30 cellular contexts compared by ENCODE assay signal in genomic region chr7:55326079-55326847, GRCh38. TPM values are rescaled to one million over a fixed set of nuclear protein-coding genes. Genes with fewer than 3 reads are reported as not detected.
DNase-seq lines count a peak whose midpoint lies in the region; ATAC-seq and TF ChIP-seq lines count a peak whose summit lies in the region.
"Had no signal": no experiment of that assay in that cellular context is flagged by ENCODE, and none has a peak within 500 bp of the region (broad histone marks: within the 10 kb centered on the region; RNA-seq: fewer than 3 reads in every experiment).

No MANE protein-coding gene starts in this region.

- ATAC-seq in heart left ventricle (peak in 1 of 4 donors; percentile 57), psoas muscle (peak in 2 of 4 donors; percentile 38 to 59), upper lobe of left lung (ENCODE audit: low FRiP score in 2 of 2) (no peak)
- ATAC-seq: activated CD8-positive, alpha-beta memory T cell treated with anti-CD3 and anti-CD28 coated beads, Interleukin-2, amount 10 ng/mL, durations not matched to agents 7 days and 5 days; HepG2; stimulated activated memory B cell treated with anti-CD40 and anti-IgM and Interleukin-4, amounts not matched to agents 10 μg/mL and 1 μg/mL and 100 μg/mL, for 72 hours; T-cell had no signal

- H3K27ac ChIP-seq in heart left ventricle (no peak overlapping the region), psoas muscle (peak overlapping the region; percentile 82), upper lobe of left lung (no peak overlapping the region)
- H3K27ac ChIP-seq: GM23248, ovary, right lobe of liver, testis, uterus had no signal

- H3K4me3 Mint-ChIP-seq in brain: peak overlapping the region in 2 of 5 experiments; percentile 26 to 59
- H3K4me3 Mint-ChIP-seq: activated CD8-positive, alpha-beta memory T cell treated with anti-CD3 and anti-CD28 coated beads, Interleukin-2, amount 10 ng/mL, durations not matched to agents 7 days and 5 days; CD4-positive, CD25-positive, alpha-beta regulatory T cell; nephron progenitor cell; stimulated activated memory B cell treated with anti-CD40 and anti-IgM and Interleukin-4, amounts not matched to agents 10 μg/mL and 1 μg/mL and 100 μg/mL, for 72 hours; T-cell had no signal

- H3K36me3 ChIP-seq in MG63 (no peaks in the 10 kb centered on the region), heart left ventricle (no peaks in the 10 kb centered on the region), psoas muscle (ENCODE audit: insufficient read depth in 1 of 2, low read depth in 1 of 2) (no peaks in the 10 kb centered on the region), upper lobe of left lung (no peaks in the 10 kb centered on the region)
- H3K36me3 ChIP-seq: ovary, right lobe of liver, uterus had no signal

- H3K27ac Mint-ChIP-seq in brain: peak overlapping the region in 4 of 5 experiments; percentile 29 to 80 (median 72)
- H3K27ac Mint-ChIP-seq: activated CD8-positive, alpha-beta memory T cell treated with anti-CD3 and anti-CD28 coated beads, Interleukin-2, amount 10 ng/mL, durations not matched to agents 7 days and 5 days; CD4-positive, CD25-positive, alpha-beta regulatory T cell; nephron progenitor cell; stimulated activated memory B cell treated with anti-CD40 and anti-IgM and Interleukin-4, amounts not matched to agents 10 μg/mL and 1 μg/mL and 100 μg/mL, for 72 hours; T-cell had no signal

- WGBS in heart left ventricle, 4 donors: 48 to 53% (median 50%) methylated on average over 11 of the region's 11 CpGs
- 19 to 30% (median 22%) methylated on average over 11 of the region's 11 CpGs for WGBS in psoas muscle, 3 donors
- WGBS in upper lobe of left lung, 2 donors: 62 to 67% methylated on average over 11 of the region's 11 CpGs

- H3K36me3 Mint-ChIP-seq in brain: no peaks in the 10 kb centered on the region
- H3K36me3 Mint-ChIP-seq: activated CD8-positive, alpha-beta memory T cell treated with anti-CD3 and anti-CD28 coated beads, Interleukin-2, amount 10 ng/mL, durations not matched to agents 7 days and 5 days; CD4-positive, CD25-positive, alpha-beta regulatory T cell; stimulated activated memory B cell treated with anti-CD40 and anti-IgM and Interleukin-4, amounts not matched to agents 10 μg/mL and 1 μg/mL and 100 μg/mL, for 72 hours; T-cell had no signal

- H3K4me1 Mint-ChIP-seq in brain: peaks cover 16% of the 10 kb centered on the region
- H3K4me1 Mint-ChIP-seq: activated CD8-positive, alpha-beta memory T cell treated with anti-CD3 and anti-CD28 coated beads, Interleukin-2, amount 10 ng/mL, durations not matched to agents 7 days and 5 days; CD4-positive, CD25-positive, alpha-beta regulatory T cell; nephron progenitor cell; stimulated activated memory B cell treated with anti-CD40 and anti-IgM and Interleukin-4, amounts not matched to agents 10 μg/mL and 1 μg/mL and 100 μg/mL, for 72 hours; T-cell had no signal

- H3K4me1 ChIP-seq in heart left ventricle (peaks cover 0 to 18% (median 12%) of the 10 kb centered on the region in 12 donors), psoas muscle (peaks cover 27% of the 10 kb centered on the region), upper lobe of left lung (peaks cover 0 to 11% (median 4%) of the 10 kb centered on the region in 4 donors)
- H3K4me1 ChIP-seq: right lobe of liver had no signal

- peaks cover 0 to 28% (median 4%) of the 10 kb centered on the region in 5 experiments for H3K9me3 Mint-ChIP-seq in brain
- H3K9me3 Mint-ChIP-seq: T-cell had no signal

- peaks cover 5% of the 10 kb centered on the region for H3K27me3 Mint-ChIP-seq in brain
- H3K27me3 Mint-ChIP-seq: CD4-positive, CD25-positive, alpha-beta regulatory T cell had no signal

- TF ChIP-seq EP300 in upper lobe of left lung (IDR thresholded peaks at IDR 0.05): no peak

- no peaks in the 10 kb centered on the region for H3K9me3 ChIP-seq in MG63
- peaks cover 0 to 5% (median 0%) of the 10 kb centered on the region in 12 donors for H3K9me3 ChIP-seq in heart left ventricle
- no peaks in the 10 kb centered on the region for H3K9me3 ChIP-seq in psoas muscle
- H3K9me3 ChIP-seq in upper lobe of left lung: no peaks in the 10 kb centered on the region
- H3K9me3 ChIP-seq: mucosa of descending colon, ovary, right lobe of liver, testis, uterus had no signal

- intact Hi-C loops in heart left ventricle (cut with DNase I) (no loop called here), psoas muscle (cut with DNase I) (no loop called here)

- H3K4me3 ChIP-seq in MG63 (no peak overlapping the region), heart left ventricle (no peak overlapping the region), psoas muscle (no peak overlapping the region), upper lobe of left lung (no peak overlapping the region)
- H3K4me3 ChIP-seq: GM23248, lung, mucosa of descending colon, ovary, right lobe of liver, testis, uterus had no signal

- TF ChIP-seq POLR2A in heart left ventricle (IDR thresholded peaks at IDR 0.05) (no peak), upper lobe of left lung (IDR thresholded peaks at IDR 0.05) (no peak)

- DNase-seq in MG63: peak; percentile 65
- peak in 3 of 5 donors; percentile 40 to 68 (median 50) for DNase-seq in heart left ventricle
- DNase-seq in psoas muscle: no peak
- DNase-seq in upper lobe of left lung: no peak
- DNase-seq in DMS153 treated with DMSO at 0.1 percent for 48 hours (lab: John Stamatoyannopoulos, UW; ENCODE audit: unreplicated experiment): no peak
- no peak for DNase-seq in NCI-H2107 (lab: John Stamatoyannopoulos, UW)
- DNase-seq: activated CD4-positive, CD25-positive, alpha-beta regulatory T cell; activated CD8-positive, alpha-beta memory T cell treated with anti-CD3 and anti-CD28 coated beads, Interleukin-2, amount 10 ng/mL, durations not matched to agents 7 days and 5 days; activated naive CD4-positive, alpha-beta T cell treated with anti-CD3 and anti-CD28 coated beads, Interleukin-2, amount 50 U/mL, for 16 hours; activated T-cell treated with anti-CD3 and anti-CD28 coated beads, Interleukin-2, amount 50 U/mL, for 48 hours; CD4-positive, CD25-positive, alpha-beta regulatory T cell; Karpas-422; mucosa of descending colon; MV-4-11; NCI-H187; NCI-H2171 treated with DMSO at 0.1 percent for 48 hours; NCI-H524; nephron progenitor cell; right lobe of liver; SIG-M5; stimulated activated CD4-positive, alpha-beta T cell treated with anti-CD3 and anti-CD28 coated beads, Interleukin-4, amount 100 ng/mL, for 4 hours; T-cell; uterus had no signal

- TF ChIP-seq CTCF in brain (conservative IDR thresholded peaks at IDR 0.05): no peak
- no peak for TF ChIP-seq CTCF in heart left ventricle (IDR thresholded peaks at IDR 0.05)
- no peak for TF ChIP-seq CTCF in psoas muscle (IDR thresholded peaks at IDR 0.05)
- no peak for TF ChIP-seq CTCF in upper lobe of left lung (IDR thresholded peaks at IDR 0.05)

- H3K27me3 ChIP-seq in MG63 (no peaks in the 10 kb centered on the region), heart left ventricle (no peaks in the 10 kb centered on the region), psoas muscle (ENCODE audit: insufficient read depth in 3 of 3, low read length in 2 of 3) (no peaks in the 10 kb centered on the region), upper lobe of left lung (no peaks in the 10 kb centered on the region)
- H3K27me3 ChIP-seq: ovary, right lobe of liver, testis, uterus had no signal

RNA-seq across cellular contexts. Expression of gene LANCL2, which starts 38.9 kb away (rescaled TPM):
- total RNA-seq in MG63 (2014; rRNA removed; shearing (Covaris generic); ENCODE audit: low replicate concordance): 13.8 and 25.6 TPM in 2 replicates
- 37.2 TPM for polyA plus RNA-seq in brain (ENCODE audit: insufficient read depth, low read depth, low replicate concordance)
- 10 to 100 TPM in 2 of 9 donors, 1 to 10 TPM in 7; 4.3 to 10.3 (median 8.5) TPM for total RNA-seq in heart left ventricle
- 1 to 10 TPM; 2.6 to 6.3 TPM for polyA plus RNA-seq in heart left ventricle
- total RNA-seq in psoas muscle: 10 to 100 TPM in 2 of 4 donors, 1 to 10 TPM in 2; 6.6 to 16.9 (median 10.6) TPM
- 1 to 10 TPM; 5.4 to 9.6 (median 6.4) TPM for polyA plus RNA-seq in psoas muscle
- 10 to 100 TPM in 4 of 6 donors, 1 to 10 TPM in 2; 4.6 to 19.9 (median 12.6) TPM for total RNA-seq in upper lobe of left lung

Comparison
In these comparisons a context has a peak if more than half of its experiments do, and no peak if none do; other contexts are left out.
1. DNase-seq: peak in MG63 (single experiment) and heart left ventricle (3 of 5); none in psoas muscle (0 of 2), upper lobe of left lung (0 of 2), DMS153 treated with DMSO at 0.1 percent for 48 hours (single experiment) and NCI-H2107 (single experiment).